In the genomic region with DNA sequence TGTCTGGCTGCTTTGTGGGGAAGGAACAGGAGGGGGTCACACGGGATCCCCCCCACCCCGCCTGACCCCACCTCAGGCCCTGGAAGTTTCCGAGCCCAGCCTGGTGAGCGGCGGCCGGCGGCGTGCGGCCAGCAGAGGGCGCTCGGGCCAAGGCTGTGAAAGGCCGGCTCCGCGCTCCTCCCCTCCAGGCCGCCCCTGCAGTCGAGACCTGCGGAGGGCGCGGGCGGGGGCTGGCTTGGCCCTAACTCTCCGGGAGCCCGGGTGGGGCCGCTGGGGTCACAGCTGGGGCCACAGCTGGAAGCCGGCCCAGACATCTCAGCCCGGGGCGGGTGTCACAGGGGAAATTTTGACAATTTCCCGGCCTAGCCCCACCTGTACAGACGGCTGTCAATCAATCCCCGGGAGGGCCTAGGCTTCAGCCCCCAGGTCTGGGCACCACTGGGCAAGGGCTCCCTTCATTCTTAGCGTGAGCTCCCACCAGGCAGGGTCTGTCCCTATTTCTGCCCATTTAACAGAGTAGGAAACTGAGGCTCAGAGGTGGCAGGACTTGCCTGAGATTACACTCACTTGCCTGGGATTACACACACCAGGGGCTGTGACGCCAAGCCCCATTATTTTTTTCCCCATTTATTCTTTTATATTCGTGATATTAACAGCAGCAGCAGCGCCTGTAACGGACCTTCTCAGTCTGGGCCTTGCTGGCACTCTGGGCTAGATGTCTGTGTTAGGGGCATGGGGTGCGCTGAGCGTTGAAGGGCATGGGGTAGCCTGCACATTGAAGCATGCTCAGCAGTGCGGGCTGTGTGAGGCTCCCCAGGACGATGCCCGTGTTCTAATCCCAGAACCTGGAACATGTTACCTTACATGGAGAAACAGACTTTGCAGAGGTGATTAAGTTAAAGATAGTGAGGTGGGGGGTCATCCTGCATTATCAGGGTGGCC, we compare ENCODE assay signal across 8 cellular contexts. TPM values are rescaled to one million over a fixed set of nuclear protein-coding genes. Genes with fewer than 3 reads are reported as not detected.
A peak's percentile ranks its signal among the peaks of the same experiment; 100 is the strongest.
DNase-seq lines count a peak whose midpoint lies in the region; ATAC-seq and TF ChIP-seq lines count a peak whose summit lies in the region.

No MANE protein-coding gene starts in this region.

- H2BK5ac ChIP-seq in H9 (ENCODE audit: insufficient read length, low read length): no peak overlapping the region
- H2BK5ac ChIP-seq in mesendoderm (ENCODE audit: low read length): no peak overlapping the region

- H4K20me1 ChIP-seq in H9 (ENCODE audit: control insufficient read depth, insufficient read depth, insufficient read length): no peaks in the 10 kb centered on the region

- no CpG with 5 or more reads among the region's 39 CpGs for WGBS in H9 (ENCODE audit: extremely low coverage, insufficient read length, low lambda C conversion rate)
- WGBS in mesendoderm (ENCODE audit: extremely low coverage, insufficient coverage, low lambda C conversion rate): no CpG with 5 or more reads among the region's 39 CpGs

- H3K36me3 Mint-ChIP-seq in Caco-2 (ENCODE audit: insufficient read depth, unreplicated experiment) (no peaks in the 10 kb centered on the region), H9 (ENCODE audit: insufficient read depth in 1 of 3, low read depth in 3 of 3) (no peaks in the 10 kb centered on the region)
- no peaks in the 10 kb centered on the region for H3K36me3 Mint-ChIP-seq in activated CD8-positive, alpha-beta T cell treated with anti-CD3 and anti-CD28 coated beads for 36 hours (ENCODE audit: low read depth)

- DNase-seq in Caco-2 (peak; percentile 73 to 91), H9 (peak; percentile 75), NCI-H510A (lab: John Stamatoyannopoulos, UW) (peak; percentile 5), mesendoderm (peak; percentile 58)
- DNase-seq in activated CD8-positive, alpha-beta T cell treated with anti-CD3 and anti-CD28 coated beads for 36 hours: peak; percentile 79
- peak; percentile 65 for DNase-seq in effector CD8-positive, alpha-beta T cell (lab: John Stamatoyannopoulos, UW)
- peak; percentile 65 for DNase-seq in stimulated activated CD8-positive, alpha-beta memory T cell treated with anti-CD3 and anti-CD28 coated beads, Interleukin-4, amount 100 ng/mL, for 24 hours (ENCODE audit: low read depth)

- H3K9ac ChIP-seq in H9 (ENCODE audit: extremely low read depth, insufficient read length, low read length): no peak overlapping the region
- H3K9ac ChIP-seq in mesendoderm (ENCODE audit: low read length): no peak overlapping the region

- H3K79me1 ChIP-seq in H9 (ENCODE audit: insufficient read depth, low read depth, low read length, poor library complexity, severe bottlenecking): no peaks in the 10 kb centered on the region
- no peaks in the 10 kb centered on the region for H3K79me1 ChIP-seq in mesendoderm (ENCODE audit: low read length)

- no peak overlapping the region for H3K4ac ChIP-seq in H9 (ENCODE audit: low read depth, low read length)
- H3K4ac ChIP-seq in mesendoderm (ENCODE audit: low read depth, low read length): no peak overlapping the region

- H3K4me2 ChIP-seq in H9 (ENCODE audit: insufficient read depth, insufficient read length, low read length) (no peak overlapping the region), mesendoderm (ENCODE audit: low read length) (no peak overlapping the region)

- POLR2A ChIA-PET in Caco-2 (lab: Charles Lee): no interaction called here
- POLR2A ChIA-PET in activated CD8-positive, alpha-beta T cell treated with anti-CD3 and anti-CD28 coated beads for 36 hours (lab: Charles Lee): interaction anchor here (0.6 to 1.4 kb wide), 5 partner anchors 18 to 231 kb away, joined by 3 to 4 read pairs (median 3); no protein-coding TSS in a partner anchor

- H4K5ac ChIP-seq in H9 (ENCODE audit: insufficient read length, low read depth, low read length) (no peak overlapping the region), mesendoderm (ENCODE audit: low read length) (no peak overlapping the region)

- H3K18ac ChIP-seq in H9 (ENCODE audit: insufficient read length, low read depth, low read length) (no peak overlapping the region), mesendoderm (ENCODE audit: low read length) (no peak overlapping the region)

- peak; percentile 85 for ATAC-seq in activated CD8-positive, alpha-beta T cell treated with anti-CD3 and anti-CD28 coated beads for 36 hours
- ATAC-seq in HG03095 (IDR thresholded peaks at IDR 0.05; ENCODE audit: unreplicated experiment): no peak

- H3K23me2 ChIP-seq in H9 (ENCODE audit: insufficient read length, low read depth, low read length, poor library complexity, severe bottlenecking): no peaks in the 10 kb centered on the region

- H3K27ac Mint-ChIP-seq in Caco-2 (ENCODE audit: unreplicated experiment) (no peak overlapping the region), H9 (no peak overlapping the region; a peak in 1 of 7 replicates)
- no peak overlapping the region for H3K27ac Mint-ChIP-seq in activated CD8-positive, alpha-beta T cell treated with anti-CD3 and anti-CD28 coated beads for 36 hours

- H3K4me3 Mint-ChIP-seq in Caco-2 (ENCODE audit: unreplicated experiment): no peak overlapping the region
- H3K4me3 Mint-ChIP-seq in H9: no peak overlapping the region
- no peak overlapping the region for H3K4me3 Mint-ChIP-seq in activated CD8-positive, alpha-beta T cell treated with anti-CD3 and anti-CD28 coated beads for 36 hours

- no TSS peak for BruUV-seq in Caco-2 (replicated peaks; lab: Mats Ljungman, UMichigan)

- intact Hi-C loops in Caco-2 (cut with micrococcal nuclease; ENCODE audit: unreplicated experiment): loop anchor here (1.0 to 10.0 kb wide), 4 partner anchors 57 to 612 kb away; no protein-coding TSS in a partner anchor
- intact Hi-C loops in activated CD8-positive, alpha-beta T cell treated with anti-CD3 and anti-CD28 coated beads for 36 hours (cut with micrococcal nuclease): loop anchor here (10.0 kb wide), 1 partner anchor 578 kb away; no protein-coding TSS in a partner anchor

- H3K4me3 ChIP-seq in Caco-2 (ENCODE audit: low read depth, low read length) (no peak overlapping the region), mesendoderm (ENCODE audit: low read length) (no peak overlapping the region)

- H3K27me3 Mint-ChIP-seq in Caco-2 (ENCODE audit: insufficient read depth, unreplicated experiment): peaks cover 8% of the 10 kb centered on the region
- peaks cover 6% of the 10 kb centered on the region; the same call in 1 of the 2 replicates for H3K27me3 Mint-ChIP-seq in H9 (ENCODE audit: low read depth)
- peaks cover 3% of the 10 kb centered on the region for H3K27me3 Mint-ChIP-seq in activated CD8-positive, alpha-beta T cell treated with anti-CD3 and anti-CD28 coated beads for 36 hours

- no peak overlapping the region for H4K91ac ChIP-seq in H9 (ENCODE audit: insufficient read length, low read depth, low read length)

- TF ChIP-seq CTCF in Caco-2 (IDR thresholded peaks at IDR 0.05; ENCODE audit: insufficient read depth in 1 of 2, low read depth in 1 of 2, low read length in 1 of 2, severe bottlenecking in 1 of 2, unreplicated experiment in 1 of 2) (peak; percentile 99 to 100), H9 (conservative IDR thresholded peaks at IDR 0.05) (peak; percentile 96)
- TF ChIP-seq CTCF in activated CD8-positive, alpha-beta T cell treated with anti-CD3 and anti-CD28 coated beads for 36 hours (IDR thresholded peaks at IDR 0.05): peak; percentile 97

- H3K14ac ChIP-seq in H9 (ENCODE audit: insufficient read depth, low read length): no peak overlapping the region

- H3K4me1 Mint-ChIP-seq in Caco-2 (ENCODE audit: low read depth, unreplicated experiment) (no peaks in the 10 kb centered on the region), H9 (peaks cover 13 to 27% of the 10 kb centered on the region in 2 experiments)
- peaks cover 2% of the 10 kb centered on the region for H3K4me1 Mint-ChIP-seq in activated CD8-positive, alpha-beta T cell treated with anti-CD3 and anti-CD28 coated beads for 36 hours (ENCODE audit: low read depth)

- H3K79me2 ChIP-seq in H9 (ENCODE audit: insufficient read depth, low read length) (no peaks in the 10 kb centered on the region), mesendoderm (ENCODE audit: control insufficient read depth, insufficient read depth, low read length) (no peaks in the 10 kb centered on the region)

- H3K9me3 ChIP-seq in Caco-2: no peaks in the 10 kb centered on the region
- no peaks in the 10 kb centered on the region for H3K9me3 ChIP-seq in H9 (ENCODE audit: control insufficient read depth, low read depth, low read length)

- H3T11ph ChIP-seq in H9 (ENCODE audit: low read length): no peak overlapping the region

- H2AK5ac ChIP-seq in H9 (ENCODE audit: insufficient read length, low read length) (no peak overlapping the region), mesendoderm (ENCODE audit: low read length) (no peak overlapping the region)

- H2AFZ ChIP-seq in H9 (ENCODE audit: low read length): no peak overlapping the region

- H3K56ac ChIP-seq in H9 (ENCODE audit: insufficient read length, low read depth, low read length) (no peak overlapping the region), mesendoderm (ENCODE audit: low read length) (peak overlapping the region; percentile 56)

- no peaks in the 10 kb centered on the region for H3K27me3 ChIP-seq in Caco-2 (replicated peaks; ENCODE audit: control insufficient read depth, insufficient read depth, low read length)
- H3K27me3 ChIP-seq in H9 (ENCODE audit: insufficient read depth, low read length): no peaks in the 10 kb centered on the region
- no peaks in the 10 kb centered on the region for H3K27me3 ChIP-seq in mesendoderm (ENCODE audit: insufficient read depth, low read length, poor library complexity)

- H3K27ac ChIP-seq in H9 (ENCODE audit: insufficient read length, low read depth, low read length): no peak overlapping the region
- H3K27ac ChIP-seq in mesendoderm (ENCODE audit: low read depth, low read length): no peak overlapping the region

- H4K8ac ChIP-seq in H9 (replicated peaks; ENCODE audit: insufficient read length, low read depth, low read length): no peak overlapping the region
- H4K8ac ChIP-seq in mesendoderm (ENCODE audit: low read depth, low read length): no peak overlapping the region

- no peak overlapping the region for H2BK15ac ChIP-seq in H9 (ENCODE audit: low read depth, low read length)
- H2BK15ac ChIP-seq in mesendoderm (replicated peaks; ENCODE audit: low read depth): no peak overlapping the region

- H3K23ac ChIP-seq in H9 (ENCODE audit: insufficient read length, low read depth, low read length) (no peak overlapping the region), mesendoderm (ENCODE audit: low read length) (no peak overlapping the region)

- no peaks in the 10 kb centered on the region for H3K9me3 Mint-ChIP-seq in Caco-2 (ENCODE audit: unreplicated experiment)
- H3K9me3 Mint-ChIP-seq in H9: no peaks in the 10 kb centered on the region
- no peaks in the 10 kb centered on the region for H3K9me3 Mint-ChIP-seq in activated CD8-positive, alpha-beta T cell treated with anti-CD3 and anti-CD28 coated beads for 36 hours

- H2BK20ac ChIP-seq in H9 (ENCODE audit: low read depth, low read length, poor library complexity, severe bottlenecking): no peak overlapping the region

- H2BK120ac ChIP-seq in H9 (ENCODE audit: low read depth, low read length, poor library complexity, severe bottlenecking): no peak overlapping the region
- H2BK120ac ChIP-seq in mesendoderm (ENCODE audit: low read depth, low read length): no peak overlapping the region

- H3K4me1 ChIP-seq in Caco-2 (peaks cover 7% of the 10 kb centered on the region; the same call in 1 of the 2 replicates), H9 (ENCODE audit: insufficient read depth, low read length) (no peaks in the 10 kb centered on the region), mesendoderm (ENCODE audit: control insufficient read depth, low read depth, low read length) (no peaks in the 10 kb centered on the region)

- H3K36me3 ChIP-seq in Caco-2 (ENCODE audit: control insufficient read depth, insufficient read depth, low read length) (no peaks in the 10 kb centered on the region), mesendoderm (ENCODE audit: control insufficient read depth, insufficient read depth, low read length) (no peaks in the 10 kb centered on the region)

- CTCF ChIA-PET in Caco-2 (lab: Charles Lee): interaction anchor here (1.0 to 3.3 kb wide), 7 partner anchors 11 to 613 kb away, joined by 3 to 14 read pairs (median 10); no protein-coding TSS in a partner anchor
- CTCF ChIA-PET in activated CD8-positive, alpha-beta T cell treated with anti-CD3 and anti-CD28 coated beads for 36 hours (lab: Charles Lee): interaction anchor here (0.7 to 3.4 kb wide), 27 partner anchors 7 to 613 kb away, joined by 3 to 26 read pairs (median 4); no protein-coding TSS in a partner anchor

- no peak overlapping the region for H2BK12ac ChIP-seq in H9 (ENCODE audit: insufficient read length, low read depth, low read length)

RNA-seq across cellular contexts. Expression of a gene that starts 23.0 kb away (rescaled TPM):
- total RNA-seq in Caco-2 (2022) (not detected in 2 replicates), H9 (2021) (not detected in 2 replicates)
- total RNA-seq in activated CD8-positive, alpha-beta T cell treated with anti-CD3 and anti-CD28 coated beads for 36 hours: under 1 TPM; 0.11 to 0.56 TPM
- polyA plus RNA-seq in mesendoderm (2013, experiment 1 of 2): not detected
- not detected for polyA plus RNA-seq in mesendoderm (2013, experiment 2 of 2)

RNA-seq across cellular contexts. Expression of a gene that starts 36.4 kb away (rescaled TPM):
- total RNA-seq in Caco-2 (2022): 0.42 TPM in 1 of 2 replicates, not detected in the other
- not detected in 2 replicates for total RNA-seq in H9 (2021)
- not detected for total RNA-seq in activated CD8-positive, alpha-beta T cell treated with anti-CD3 and anti-CD28 coated beads for 36 hours
- polyA plus RNA-seq in mesendoderm (2013, experiment 1 of 2): not detected
- polyA plus RNA-seq in mesendoderm (2013, experiment 2 of 2): not detected

Comparison
In these comparisons a context has a peak if more than half of its experiments do, and no peak if none do; other contexts are left out.
1. DNase-seq: peak in every context shown above with its lines; median percentile 82 in Caco-2; 79 in activated CD8-positive, alpha-beta T cell treated with anti-CD3 and anti-CD28 coated beads for 36 hours; 75 in H9; 65 in effector CD8-positive, alpha-beta T cell; 65 in stimulated activated CD8-positive, alpha-beta memory T cell treated with anti-CD3 and anti-CD28 coated beads, Interleukin-4, amount 100 ng/mL, for 24 hours; 58 in mesendoderm; 5 in NCI-H510A.